2 cellular contexts compared by ENCODE assay signal in the genomic region with DNA sequence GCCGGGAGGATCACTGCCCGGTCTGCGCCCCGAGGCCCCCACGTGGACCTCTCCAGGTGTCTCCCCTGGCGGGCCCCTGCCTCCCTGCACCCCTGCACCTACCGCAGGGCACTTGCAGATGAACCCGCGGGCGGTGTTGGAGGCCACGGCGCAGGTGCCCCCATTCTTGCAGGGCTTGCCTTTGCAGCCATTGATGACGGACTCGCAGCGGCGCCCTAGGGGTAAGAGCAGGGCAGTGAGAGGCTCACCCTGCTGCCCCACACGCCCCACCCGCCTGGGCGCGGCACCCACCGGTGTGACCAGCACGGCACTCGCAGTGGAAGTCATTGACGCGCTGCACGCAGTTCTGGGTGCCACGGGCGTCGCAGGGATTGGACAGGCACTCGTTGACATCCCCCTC.
TF ChIP-seq lines count a peak whose summit lies in the region.

No MANE protein-coding gene starts in this region.

TF ChIP-seq in IMR-90, 13 proteins besides CTCF, POLR2A, EP300 and RAD21:
- no peak for TF ChIP-seq MXI1 (IDR thresholded peaks at IDR 0.05; ENCODE audit: borderline replicate concordance, low read depth, low read length)
- TF ChIP-seq CEBPB (IDR thresholded peaks at IDR 0.05; ENCODE audit: low read depth, low read length): no peak

TF ChIP-seq in K562, 482 proteins besides CTCF, POLR2A, EP300 and RAD21:
- TF ChIP-seq POLR2G (IDR thresholded peaks at IDR 0.05; ENCODE audit: low read depth, low read length) (0 out of 2 replicates have a peak, but pooled peaks have one; percentile 41), U2AF1 (optimal IDR thresholded peaks at IDR 0.05; ENCODE audit: low read depth, low read length) (no peak)
